In the genomic region with DNA sequence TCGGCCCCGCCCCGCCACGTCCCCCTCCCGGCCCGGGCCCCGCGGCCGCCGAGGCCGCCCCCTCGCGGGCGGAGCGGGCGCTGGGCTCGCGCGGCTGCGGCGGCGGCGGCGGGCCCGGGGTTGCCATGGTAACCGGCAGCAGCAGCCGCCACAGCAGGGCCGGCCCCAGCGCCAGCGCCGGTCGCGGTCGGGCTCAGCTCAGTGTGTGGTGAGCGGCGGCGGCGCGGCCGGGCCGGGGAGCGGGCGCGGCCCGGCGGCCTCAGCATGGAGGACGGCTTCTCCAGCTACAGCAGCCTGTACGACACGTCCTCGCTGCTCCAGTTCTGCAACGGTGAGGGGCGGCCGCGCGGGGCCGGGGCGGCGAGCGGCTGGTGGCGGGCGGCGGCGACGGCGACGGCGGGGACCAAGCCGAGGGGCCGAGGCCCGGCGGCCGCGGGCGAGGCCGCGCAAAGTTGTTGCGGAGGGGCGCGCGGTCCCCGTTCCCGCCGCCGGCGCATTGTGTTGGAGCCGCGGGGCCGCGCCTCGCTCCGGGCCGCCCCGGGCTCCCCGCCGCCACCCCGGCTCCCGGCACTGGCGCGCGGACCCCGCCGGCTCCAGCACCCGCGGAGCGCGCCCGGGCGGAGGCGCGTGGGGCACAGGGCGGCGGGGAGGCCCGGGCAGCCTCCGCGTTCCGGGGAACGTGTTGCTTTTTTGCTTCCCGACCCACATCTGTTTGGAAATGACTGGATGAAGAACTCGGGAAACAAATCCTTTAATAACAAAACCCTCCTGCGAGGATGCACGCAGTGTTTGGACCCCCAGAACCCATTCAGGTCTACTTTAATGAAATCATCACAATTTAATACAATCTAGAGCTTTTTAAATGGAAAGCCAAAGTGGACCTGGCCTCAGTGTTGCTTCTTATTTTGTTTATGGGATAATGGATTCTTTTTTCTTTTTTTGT, we compare ENCODE assay signal across 8 cellular contexts. TPM values are rescaled to one million over a fixed set of nuclear protein-coding genes. Genes with fewer than 3 reads are reported as not detected.
A peak's percentile ranks its signal among the peaks of the same experiment; 100 is the strongest.
DNase-seq lines count a peak whose midpoint lies in the region; ATAC-seq and TF ChIP-seq lines count a peak whose summit lies in the region.

A gene with protein sequence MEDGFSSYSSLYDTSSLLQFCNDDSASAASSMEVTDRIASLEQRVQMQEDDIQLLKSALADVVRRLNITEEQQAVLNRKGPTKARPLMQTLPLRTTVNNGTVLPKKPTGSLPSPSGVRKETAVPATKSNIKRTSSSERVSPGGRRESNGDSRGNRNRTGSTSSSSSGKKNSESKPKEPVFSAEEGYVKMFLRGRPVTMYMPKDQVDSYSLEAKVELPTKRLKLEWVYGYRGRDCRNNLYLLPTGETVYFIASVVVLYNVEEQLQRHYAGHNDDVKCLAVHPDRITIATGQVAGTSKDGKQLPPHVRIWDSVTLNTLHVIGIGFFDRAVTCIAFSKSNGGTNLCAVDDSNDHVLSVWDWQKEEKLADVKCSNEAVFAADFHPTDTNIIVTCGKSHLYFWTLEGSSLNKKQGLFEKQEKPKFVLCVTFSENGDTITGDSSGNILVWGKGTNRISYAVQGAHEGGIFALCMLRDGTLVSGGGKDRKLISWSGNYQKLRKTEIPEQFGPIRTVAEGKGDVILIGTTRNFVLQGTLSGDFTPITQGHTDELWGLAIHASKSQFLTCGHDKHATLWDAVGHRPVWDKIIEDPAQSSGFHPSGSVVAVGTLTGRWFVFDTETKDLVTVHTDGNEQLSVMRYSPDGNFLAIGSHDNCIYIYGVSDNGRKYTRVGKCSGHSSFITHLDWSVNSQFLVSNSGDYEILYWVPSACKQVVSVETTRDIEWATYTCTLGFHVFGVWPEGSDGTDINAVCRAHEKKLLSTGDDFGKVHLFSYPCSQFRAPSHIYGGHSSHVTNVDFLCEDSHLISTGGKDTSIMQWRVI (plus strand): TSS at position 201 of the 943 bp plus-strand sequence. CDS start 64 bp downstream, at position 265.

- ATAC-seq in GM21423 (IDR thresholded peaks at IDR 0.05; ENCODE audit: unreplicated experiment) (peak; percentile 92), omental fat pad (ENCODE audit: low FRiP score) (peak; percentile 96)
- peak; percentile 96 to 97 for ATAC-seq in activated naive CD4-positive, alpha-beta T cell treated with anti-CD3 and anti-CD28 coated beads, Interleukin-2, amount 50 U/mL, for 72 hours

- H3K27me3 ChIP-seq in HUES6 (ENCODE audit: control insufficient read depth, insufficient read depth, low read length) = peaks cover 12% of the 10 kb centered on the region

- H3K9me3 ChIP-seq in HUES6 (ENCODE audit: control insufficient read depth, insufficient read depth, low read depth, low read length) = no peaks in the 10 kb centered on the region; the same call in 1 of the 2 replicates

- no peaks in the 10 kb centered on the region for H3K36me3 Mint-ChIP-seq in activated naive CD4-positive, alpha-beta T cell treated with anti-CD3 and anti-CD28 coated beads, Interleukin-2, amount 50 U/mL, for 72 hours

- H3K36me3 ChIP-seq in HUES6 (ENCODE audit: control insufficient read depth, insufficient read depth, low read length) = no peaks in the 10 kb centered on the region

- peaks cover 17% of the 10 kb centered on the region for H3K4me1 ChIP-seq in HUES6 (ENCODE audit: control insufficient read depth, insufficient read depth, low read length)

- peak; percentile 99 for DNase-seq in D341Med (ENCODE audit: low spot score)
- DNase-seq in SK-N-DZ (ENCODE audit: low spot score) = peak; percentile 63
- peak; percentile 75 to 82 for DNase-seq in activated naive CD4-positive, alpha-beta T cell treated with anti-CD3 and anti-CD28 coated beads, Interleukin-2, amount 50 U/mL, for 72 hours (ENCODE audit: low spot score in 2 of 2)
- DNase-seq in globus pallidus (ENCODE audit: low spot score) = peak; percentile 86
- DNase-seq in omental fat pad (ENCODE audit: low spot score) = no peak
- DNase-seq in substantia nigra (lab: John Stamatoyannopoulos, UW) = peak; percentile 23 to 91 (median 68)

- peak within 1 kb of the TSS; percentile 85 for H3K4me3 ChIP-seq in HUES6 (ENCODE audit: low read depth, low read length)

- H3K27ac ChIP-seq in HUES6 (ENCODE audit: low read depth, low read length) (no peak within 1 kb of the TSS), substantia nigra (ENCODE audit: low read depth, low read length, poor library complexity, severe bottlenecking) (peak within 1 kb of the TSS; percentile 87)

- H3K9ac ChIP-seq in HUES6 (ENCODE audit: low read length) = peak within 1 kb of the TSS; percentile 77

- TF ChIP-seq CTCF in omental fat pad (IDR thresholded peaks at IDR 0.05) = no peak

- peak within 1 kb of the TSS in 1 of 2 donors; percentile 41 for H3K27ac Mint-ChIP-seq in activated naive CD4-positive, alpha-beta T cell treated with anti-CD3 and anti-CD28 coated beads, Interleukin-2, amount 50 U/mL, for 72 hours

- H3K9me3 Mint-ChIP-seq in activated naive CD4-positive, alpha-beta T cell treated with anti-CD3 and anti-CD28 coated beads, Interleukin-2, amount 50 U/mL, for 72 hours = no peaks in the 10 kb centered on the region

RNA-seq across cellular contexts. Expression of the gene that starts here (rescaled TPM):
- polyA plus RNA-seq in SK-N-DZ (2014; cell fraction: cytosol; rRNA removed) = 15.2 and 15.4 TPM in 2 replicates
- polyA plus RNA-seq in SK-N-DZ (2014; cell fraction: nucleus; rRNA removed) = 11.4 and 12.6 TPM in 2 replicates
- total RNA-seq in activated naive CD4-positive, alpha-beta T cell treated with anti-CD3 and anti-CD28 coated beads, Interleukin-2, amount 50 U/mL, for 72 hours = 1 to 10 TPM in 1 of 2 donors, not detected in 1; 2.2 TPM
- 10 to 100 TPM; 33.2 to 88.0 (median 43.5) TPM for total RNA-seq in omental fat pad

Comparison
In these comparisons a context has a peak if more than half of its experiments do, and no peak if none do; other contexts are left out.
1. RNA of the gene that starts here (total RNA-seq): 33.2 to 88.0 TPM in omental fat pad; 2.2 TPM in activated naive CD4-positive, alpha-beta T cell treated with anti-CD3 and anti-CD28 coated beads, Interleukin-2, amount 50 U/mL, for 72 hours; every median in the first group is over 10 times any median in the second.
2. Peak in every context shown above with its lines, with median percentiles within 50 percentile points of each other: ATAC-seq.